ENCODE assay signal across 9 cellular contexts in genomic region chr15:33675246-33675645, GRCh38.
A peak's percentile ranks its signal among the peaks of the same experiment; 100 is the strongest.
DNase-seq lines count a peak whose midpoint lies in the region; ATAC-seq and TF ChIP-seq lines count a peak whose summit lies in the region.
"Had no signal": no experiment of that assay in that cellular context is flagged by ENCODE, and none has a peak within 500 bp of the region (broad histone marks: within the 10 kb centered on the region; RNA-seq: fewer than 3 reads in every experiment).

No MANE protein-coding gene starts in this region.

- no peak overlapping the region for H3K4me3 ChIP-seq in SU-DHL-6 (ENCODE audit: insufficient read depth, low read length, poor library complexity, severe bottlenecking)
- H3K4me3 ChIP-seq: skin epidermis had no signal

- H3F3A ChIP-seq in SU-DHL-6 (ENCODE audit: insufficient read depth): no peaks in the 10 kb centered on the region

- no peak overlapping the region for H3K27ac ChIP-seq in SU-DHL-6 (ENCODE audit: low read depth, low read length)
- H3K27ac ChIP-seq: skin epidermis had no signal

- no peaks in the 10 kb centered on the region for H3K9me3 Mint-ChIP-seq in immature natural killer cell

- H3K36me3 ChIP-seq in SU-DHL-6 (ENCODE audit: low read length): no peaks in the 10 kb centered on the region

- peak; percentile 47 for TF ChIP-seq CTCF in SU-DHL-6 (IDR thresholded peaks at IDR 0.05; ENCODE audit: insufficient read depth, low read length, poor library complexity, severe bottlenecking)

- no peak overlapping the region for H3K4me3 Mint-ChIP-seq in immature natural killer cell

- H3K27me3 Mint-ChIP-seq in immature natural killer cell (ENCODE audit: low read depth in 3 of 3): peaks cover under 1 to 4% (median 3%) of the 10 kb centered on the region in 3 donors

- no peak overlapping the region for H3K4me2 ChIP-seq in SU-DHL-6 (ENCODE audit: low read depth, low read length, poor library complexity, severe bottlenecking)

- no peaks in the 10 kb centered on the region for H3K9me2 ChIP-seq in SU-DHL-6 (replicated peaks; ENCODE audit: insufficient read depth, low read length)

- H3K79me2 ChIP-seq in SU-DHL-6 (ENCODE audit: insufficient read depth, low read length): no peaks in the 10 kb centered on the region

- H4K20me1 ChIP-seq in SU-DHL-6 (ENCODE audit: low read depth, low read length): no peaks in the 10 kb centered on the region

- H3K4me1 Mint-ChIP-seq in immature natural killer cell: no peaks in the 10 kb centered on the region

- H3K27ac Mint-ChIP-seq in immature natural killer cell: no peak overlapping the region

- H3K27me3 ChIP-seq in SU-DHL-6 (ENCODE audit: low read length): peaks cover 4% of the 10 kb centered on the region; the same call in 1 of the 2 replicates

- peak; percentile 3 for DNase-seq in DMS114 treated with DMSO at 0.1 percent for 48 hours (lab: John Stamatoyannopoulos, UW; ENCODE audit: unreplicated experiment)
- peak; percentile 55 for DNase-seq in HT-29 (ENCODE audit: low spot score)
- DNase-seq in left lobe of liver (ENCODE audit: low spot score): no peak
- DNase-seq in immature natural killer cell: no peak
- DNase-seq in activated CD4-positive, CD25-positive, alpha-beta regulatory T cell treated with anti-CD3 and anti-CD28 coated beads, Interleukin-2, amount 50 U/mL, for 72 hours: no peak

- peak; percentile 26 for ATAC-seq in left lobe of liver
- ATAC-seq in HG02884 (IDR thresholded peaks at IDR 0.05; ENCODE audit: unreplicated experiment): no peak
- ATAC-seq in HG03354 (IDR thresholded peaks at IDR 0.05; ENCODE audit: poor library complexity, severe bottlenecking, unreplicated experiment): no peak

- H2AFZ ChIP-seq in SU-DHL-6 (ENCODE audit: low read depth, low read length, severe bottlenecking): no peak overlapping the region

- H3K9me3 ChIP-seq in SU-DHL-6 (ENCODE audit: insufficient read depth, low read length): no peaks in the 10 kb centered on the region

- H3K9ac ChIP-seq in SU-DHL-6 (ENCODE audit: low read length): no peak overlapping the region

- H3K36me3 Mint-ChIP-seq in immature natural killer cell: no peaks in the 10 kb centered on the region

Comparison
In these comparisons a context has a peak if more than half of its experiments do, and no peak if none do; other contexts are left out.
1. DNase-seq: peak in DMS114 treated with DMSO at 0.1 percent for 48 hours (single experiment) and HT-29 (single experiment); none in left lobe of liver (single experiment), immature natural killer cell (0 of 3) and activated CD4-positive, CD25-positive, alpha-beta regulatory T cell treated with anti-CD3 and anti-CD28 coated beads, Interleukin-2, amount 50 U/mL, for 72 hours (single experiment).